16 cellular contexts compared by ENCODE assay signal in genomic region chr20:9516658-9516987, GRCh38. TPM values are rescaled to one million over a fixed set of nuclear protein-coding genes. Genes with fewer than 3 reads are reported as not detected.
A peak's percentile ranks its signal among the peaks of the same experiment; 100 is the strongest.
DNase-seq lines count a peak whose midpoint lies in the region; ATAC-seq, FAIRE-seq and TF ChIP-seq lines count a peak whose summit lies in the region.
"Had no signal": no experiment of that assay in that cellular context is flagged by ENCODE, and none has a peak within 500 bp of the region (broad histone marks: within the 10 kb centered on the region; RNA-seq: fewer than 3 reads in every experiment).

No MANE protein-coding gene starts in this region.

- no peak for DNase-seq in IMR-90
- DNase-seq in endothelial cell of umbilical vein (ENCODE audit: low read depth, low spot score): no peak
- no peak for DNase-seq in osteoblast (ENCODE audit: insufficient read length, low spot score, missing footprints)
- DNase-seq in stimulated activated naive CD8-positive, alpha-beta T cell treated with anti-CD3 and anti-CD28 coated beads, Interleukin-15, Interleukin-2, amounts not matched to agents 100 U/mL and 50 U/mL, for 24 hours: no peak
- no peak for DNase-seq in CD4-positive, alpha-beta T cell
- DNase-seq in pons (ENCODE audit: low spot score): no peak
- DNase-seq: activated T-cell treated with anti-CD3 and anti-CD28 coated beads for 4 hours, NCI-H1417 treated with DMSO at 0.1 percent for 48 hours, NCI-H526 treated with DMSO at 0.1 percent for 48 hours, SHP77 treated with DMSO at 0.1 percent for 48 hours had no signal

- no peak overlapping the region for H4K91ac ChIP-seq in IMR-90 (ENCODE audit: insufficient read depth, low read depth, low read length)

- no peak overlapping the region for H3K56ac ChIP-seq in IMR-90 (ENCODE audit: extremely low read depth, insufficient read depth, low read length)

- intact Hi-C loops in IMR-90 (cut with micrococcal nuclease) (loop anchor here (5.0 kb wide), 1 partner anchor 76 kb away; no protein-coding TSS in a partner anchor), endothelial cell of umbilical vein (cut with micrococcal nuclease) (no loop called here)
- intact Hi-C loops in CD4-positive, alpha-beta T cell (cut with DNase I, micrococcal nuclease): no loop called here

- no peak overlapping the region for H3K4me2 ChIP-seq in IMR-90 (ENCODE audit: low read depth, low read length)
- H3K4me2 ChIP-seq in endothelial cell of umbilical vein (ENCODE audit: insufficient read depth, low read length): peak overlapping the region; percentile 43
- peak overlapping the region; percentile 11 for H3K4me2 ChIP-seq in osteoblast (ENCODE audit: insufficient read depth, low read length)

- H3K9me3 Mint-ChIP-seq in CD4-positive, alpha-beta T cell: no peaks in the 10 kb centered on the region

- peak overlapping the region; percentile 34 for H2AFZ ChIP-seq in IMR-90 (replicated peaks; ENCODE audit: low read length, poor library complexity)
- H2AFZ ChIP-seq in endothelial cell of umbilical vein (ENCODE audit: low read depth, low read length): no peak overlapping the region
- H2AFZ ChIP-seq in osteoblast (ENCODE audit: low read length): no peak overlapping the region

- H3K4me1 Mint-ChIP-seq in CD4-positive, alpha-beta T cell (ENCODE audit: low read depth): no peaks in the 10 kb centered on the region

- no peak overlapping the region for H3K4me3 ChIP-seq in IMR-90 (ENCODE audit: insufficient read depth, low read depth, low read length)
- no peak overlapping the region for H3K4me3 ChIP-seq in endothelial cell of umbilical vein (replicated peaks in 1 of 3; ENCODE audit: insufficient read depth in 1 of 3, low read depth in 1 of 3, low read length in 3 of 3)
- H3K4me3 ChIP-seq in osteoblast (ENCODE audit: insufficient read depth, low read length): no peak overlapping the region

- TF ChIP-seq CTCF in IMR-90 (conservative IDR thresholded peaks at IDR 0.05; ENCODE audit: low read depth, low read length): no peak
- TF ChIP-seq CTCF in endothelial cell of umbilical vein (IDR thresholded peaks at IDR 0.05; ENCODE audit: extremely low read depth in 1 of 2, insufficient read depth in 1 of 2, low read depth in 1 of 2, low read length in 2 of 2): no peak
- no peak for TF ChIP-seq CTCF in osteoblast (IDR thresholded peaks at IDR 0.05; ENCODE audit: extremely low read depth, low read depth, low read length)
- no peak for TF ChIP-seq CTCF in CD4-positive, alpha-beta T cell (IDR thresholded peaks at IDR 0.05)

- H3K9me1 ChIP-seq in IMR-90 (ENCODE audit: insufficient read depth, low read length) (no peaks in the 10 kb centered on the region), endothelial cell of umbilical vein (replicated peaks; ENCODE audit: control insufficient read depth, extremely low read depth, insufficient read depth, low read length) (no peaks in the 10 kb centered on the region)

- H3K36me3 ChIP-seq in IMR-90 (ENCODE audit: control insufficient read depth, insufficient read depth, low read length) (no peaks in the 10 kb centered on the region), endothelial cell of umbilical vein (ENCODE audit: control insufficient read depth in 2 of 2, extremely low read depth in 1 of 2, insufficient read depth in 2 of 2, low read length in 2 of 2) (no peaks in the 10 kb centered on the region), osteoblast (ENCODE audit: insufficient read depth, low read length) (no peaks in the 10 kb centered on the region)

- no peak overlapping the region for H3K18ac ChIP-seq in IMR-90 (ENCODE audit: low read depth, low read length)

- no peak overlapping the region for H4K8ac ChIP-seq in IMR-90 (ENCODE audit: low read depth in 2 of 2, low read length in 2 of 2)

- peaks cover 75% of the 10 kb centered on the region for H3K27me3 Mint-ChIP-seq in CD4-positive, alpha-beta T cell

- no peak overlapping the region for H3K27ac ChIP-seq in IMR-90 (ENCODE audit: insufficient read depth, low read length)
- H3K27ac ChIP-seq in endothelial cell of umbilical vein (ENCODE audit: insufficient read depth, low read depth, low read length): no peak overlapping the region
- H3K27ac ChIP-seq in osteoblast (ENCODE audit: low read depth, low read length): no peak overlapping the region
- no peak overlapping the region for H3K27ac ChIP-seq in CD4-positive, alpha-beta T cell (ENCODE audit: low read depth, low read length)
- H3K27ac ChIP-seq: VCaP had no signal

- no peaks in the 10 kb centered on the region for H3K79me1 ChIP-seq in IMR-90 (ENCODE audit: low read depth in 1 of 2, low read length in 2 of 2)

- H3K9ac ChIP-seq in IMR-90 (ENCODE audit: low read depth, low read length) (no peak overlapping the region), endothelial cell of umbilical vein (replicated peaks; ENCODE audit: extremely low read depth, insufficient read depth, low read length) (no peak overlapping the region)

- H4K5ac ChIP-seq in IMR-90 (ENCODE audit: low read depth, low read length): no peak overlapping the region

- dilution Hi-C loops in IMR-90 (cut with HindIII; ENCODE audit: low sequenced_read_pairs, unreplicated experiment) (no loop called here), endothelial cell of umbilical vein (cut with MboI; ENCODE audit: extremely low pct_ligation_motif_present, low sequenced_read_pairs) (no loop called here)

- TF ChIP-seq POLR2A in IMR-90 (IDR thresholded peaks at IDR 0.05; ENCODE audit: low read depth, low read length) (no peak), endothelial cell of umbilical vein (IDR thresholded peaks at IDR 0.05; ENCODE audit: low read depth, low read length) (no peak)

- H3K27me3 ChIP-seq in IMR-90 (ENCODE audit: control insufficient read depth, insufficient read depth, low read length) (peaks cover 60% of the 10 kb centered on the region), endothelial cell of umbilical vein (ENCODE audit: control insufficient read depth in 2 of 2, insufficient read depth in 2 of 2, low read length in 2 of 2) (peaks cover 53 to 83% of the 10 kb centered on the region in 2 experiments), osteoblast (ENCODE audit: insufficient read depth, low read length) (peaks cover 67% of the 10 kb centered on the region)
- peaks cover 48% of the 10 kb centered on the region for H3K27me3 ChIP-seq in CD4-positive, alpha-beta T cell (ENCODE audit: control insufficient read depth, insufficient read depth, low read length)

- no peaks in the 10 kb centered on the region for H3K36me3 Mint-ChIP-seq in CD4-positive, alpha-beta T cell (ENCODE audit: low read depth)

- H3K79me2 ChIP-seq in endothelial cell of umbilical vein (ENCODE audit: control insufficient read depth, insufficient read depth, low read length): no peaks in the 10 kb centered on the region
- no peaks in the 10 kb centered on the region for H3K79me2 ChIP-seq in osteoblast (ENCODE audit: insufficient read depth, low read length)

- no peaks in the 10 kb centered on the region; the same call in 1 of the 2 replicates for H3K4me1 ChIP-seq in IMR-90 (ENCODE audit: control insufficient read depth, insufficient read depth, low read length)
- H3K4me1 ChIP-seq in endothelial cell of umbilical vein (ENCODE audit: control insufficient read depth, extremely low read depth, insufficient read depth, low read length): peaks cover 5% of the 10 kb centered on the region
- H3K4me1 ChIP-seq in osteoblast (ENCODE audit: insufficient read depth, low read length): peaks cover 6% of the 10 kb centered on the region

- no peak overlapping the region for H3K23ac ChIP-seq in IMR-90 (ENCODE audit: low read depth, low read length)

- in situ Hi-C loops in IMR-90 (cut with MboI; ENCODE audit: low sequenced_read_pairs): no loop called here

- H2AK9ac ChIP-seq in IMR-90 (replicated peaks; ENCODE audit: low read depth, low read length, poor library complexity): no peak overlapping the region

- H3K4me3 Mint-ChIP-seq in CD4-positive, alpha-beta T cell: no peak overlapping the region

- no peak overlapping the region for H3K14ac ChIP-seq in IMR-90 (replicated peaks; ENCODE audit: low read depth, low read length)

- no peak overlapping the region for H3K27ac Mint-ChIP-seq in CD4-positive, alpha-beta T cell

- H2BK20ac ChIP-seq in IMR-90 (ENCODE audit: low read depth, low read length): no peak overlapping the region

- H2BK5ac ChIP-seq in IMR-90 (ENCODE audit: low read depth, low read length, poor library complexity, severe bottlenecking): no peak overlapping the region

- no peak overlapping the region for H2BK120ac ChIP-seq in IMR-90 (ENCODE audit: low read depth, low read length)

- no peak overlapping the region for H2BK15ac ChIP-seq in IMR-90 (ENCODE audit: low read depth, low read length)

- ATAC-seq in GM18868 (IDR thresholded peaks at IDR 0.05; ENCODE audit: unreplicated experiment) (peak; percentile 53), IMR-90 (ENCODE audit: low read depth) (no peak), HG03565 (IDR thresholded peaks at IDR 0.05; ENCODE audit: unreplicated experiment) (no peak)
- no peak for ATAC-seq in stimulated activated naive CD8-positive, alpha-beta T cell treated with anti-CD3 and anti-CD28 coated beads, Interleukin-15, Interleukin-2, amounts not matched to agents 100 U/mL and 50 U/mL, for 24 hours
- ATAC-seq in CD4-positive, alpha-beta T cell (ENCODE audit: poor library complexity): no peak

- H3K9me3 ChIP-seq in IMR-90 (ENCODE audit: control insufficient read depth, insufficient read depth, low read length) (peaks cover 3% of the 10 kb centered on the region; the same call in 1 of the 2 replicates), endothelial cell of umbilical vein (replicated peaks; ENCODE audit: control insufficient read depth, insufficient read depth, low read length) (no peaks in the 10 kb centered on the region), osteoblast (ENCODE audit: low read depth, low read length) (no peaks in the 10 kb centered on the region)
- H3K9me3 ChIP-seq in CD4-positive, alpha-beta T cell (ENCODE audit: control insufficient read depth, low read length): no peaks in the 10 kb centered on the region

- peak; percentile 33 for FAIRE-seq in endothelial cell of umbilical vein (lab: Jason Lieb, UNC)
- FAIRE-seq: G401.6, islet of Langerhans had no signal

- H2AK5ac ChIP-seq in IMR-90 (ENCODE audit: low read depth, low read length): no peak overlapping the region

- CTCF ChIA-PET in IMR-90 (lab: Yijun Ruan, JAX): no interaction called here
- CTCF ChIA-PET in endothelial cell of umbilical vein (lab: Charles Lee): no interaction called here
- CTCF ChIA-PET in CD4-positive, alpha-beta T cell (lab: Charles Lee): no interaction called here

- 24% methylated on average over 6 of the region's 13 CpGs; no CpG with 5 or more reads in 1 of the 2 experiments for WGBS in IMR-90 (ENCODE audit: extremely low coverage in 2 of 2, insufficient read length in 1 of 2), 2 experiments

- no peak for TF ChIP-seq RAD21 in IMR-90 (IDR thresholded peaks at IDR 0.05; ENCODE audit: low read length)

- H3K4ac ChIP-seq in IMR-90 (ENCODE audit: low read depth, low read length): no peak overlapping the region

- POLR2A ChIA-PET in IMR-90 (lab: Charles Lee; ENCODE audit: unreplicated experiment): no interaction called here
- POLR2A ChIA-PET in endothelial cell of umbilical vein (lab: Charles Lee): no interaction called here
- POLR2A ChIA-PET in CD4-positive, alpha-beta T cell (lab: Charles Lee): no interaction called here

- BruUV-seq in IMR-90 (replicated peaks; lab: Mats Ljungman, UMichigan): no TSS peak
- no TSS peak for BruUV-seq in endothelial cell of umbilical vein (replicated peaks; lab: Mats Ljungman, UMichigan)

- H4K20me1 ChIP-seq in IMR-90 (ENCODE audit: insufficient read depth, low read length) (no peaks in the 10 kb centered on the region), endothelial cell of umbilical vein (replicated peaks; ENCODE audit: control insufficient read depth, extremely low read depth, insufficient read depth, low read length) (no peaks in the 10 kb centered on the region), osteoblast (ENCODE audit: insufficient read depth, low read length) (no peaks in the 10 kb centered on the region)

RNA-seq across cellular contexts. Expression of gene LAMP5, which starts 2.2 kb away (rescaled TPM):
- total RNA-seq in IMR-90 (2012; rRNA removed) (under 0.01 TPM in 1 of 2 replicates, not detected in the other), endothelial cell of umbilical vein (not detected in 2 replicates), osteoblast (under 0.01 and 0.29 TPM in 2 replicates)
- polyA plus RNA-seq in IMR-90 (2012; rRNA removed) (0.06 TPM in 1 of 2 replicates, not detected in the other), endothelial cell of umbilical vein (0.10 TPM in 1 of 2 replicates, not detected in the other)
- 0.02 TPM in 2 replicates for polyA plus RNA-seq in IMR-90 (2012; cell fraction: cytosol; rRNA removed)
- 0.04 TPM in 1 of 2 replicates, not detected in the other for polyA plus RNA-seq in IMR-90 (2012; cell fraction: nucleus; rRNA removed; ENCODE audit: low replicate concordance)
- polyA plus RNA-seq in endothelial cell of umbilical vein (2011; cell fraction: cytosol; rRNA removed): 0.09 and 0.10 TPM in 2 replicates
- polyA plus RNA-seq in endothelial cell of umbilical vein (2011; cell fraction: nucleus; rRNA removed): not detected in 2 replicates
- polyA plus RNA-seq in endothelial cell of umbilical vein (2012): not detected in 2 replicates
- polyA minus RNA-seq in endothelial cell of umbilical vein: not detected in 2 replicates
- polyA minus RNA-seq in endothelial cell of umbilical vein (2011; cell fraction: cytosol; rRNA and poly(A)+ RNA removed): not detected
- polyA minus RNA-seq in endothelial cell of umbilical vein (2011; cell fraction: nucleus; rRNA and poly(A)+ RNA removed): not detected in 2 replicates
- total RNA-seq in CD4-positive, alpha-beta T cell: under 1 TPM in 1 of 2 experiments, not detected in 1; 0.11 TPM
- total RNA-seq: HT1080 had no signal
